9 cellular contexts compared by ENCODE assay signal in genomic region chr9:109780453-109781033, GRCh38. TPM values are rescaled to one million over a fixed set of nuclear protein-coding genes. Genes with fewer than 3 reads are reported as not detected.
DNase-seq lines count a peak whose midpoint lies in the region; TF ChIP-seq lines count a peak whose summit lies in the region.
"Had no signal": no experiment of that assay in that cellular context is flagged by ENCODE, and none has a peak within 500 bp of the region (broad histone marks: within the 10 kb centered on the region; RNA-seq: fewer than 3 reads in every experiment).

No MANE protein-coding gene starts in this region.

- no peaks in the 10 kb centered on the region; the same call in 1 of the 2 replicates for H4K20me1 ChIP-seq in Karpas-422 (ENCODE audit: insufficient read depth, low read depth, low read length)

- in situ Hi-C loops in transverse colon (cut with MboI; ENCODE audit: low pct_ligation_motif_present in 1 of 4, low pct_unique_long_range_greater_than_20kb in 1 of 4, low sequenced_read_pairs in 3 of 4): no loop called here

- no peak overlapping the region for H3K4me2 ChIP-seq in Karpas-422 (ENCODE audit: low read depth, low read length, poor library complexity, severe bottlenecking)

- TF ChIP-seq POLR2A in transverse colon (IDR thresholded peaks at IDR 0.05): no peak

- H3K79me2 ChIP-seq in Karpas-422 (ENCODE audit: low read length): no peaks in the 10 kb centered on the region

- no peak overlapping the region for H2AFZ ChIP-seq in Karpas-422 (ENCODE audit: low read length)

- H3K36me3 ChIP-seq in liver (ENCODE audit: control insufficient read depth in 4 of 4, insufficient read depth in 3 of 4, low read depth in 1 of 4, low read length in 3 of 4): peaks cover 0 to 3% (median 0%) of the 10 kb centered on the region in 4 donors
- no peaks in the 10 kb centered on the region for H3K36me3 ChIP-seq in transverse colon
- H3K36me3 ChIP-seq in Karpas-422 (ENCODE audit: insufficient read depth, low read length): no peaks in the 10 kb centered on the region

- TF ChIP-seq CTCF in choroid plexus epithelial cell (conservative IDR thresholded peaks at IDR 0.05; ENCODE audit: low read depth, low read length) (no peak), liver (IDR thresholded peaks at IDR 0.05; ENCODE audit: low read depth, low read length, missing input control) (no peak), transverse colon (IDR thresholded peaks at IDR 0.05) (no peak)

- H3K9ac ChIP-seq in liver (ENCODE audit: low read depth in 1 of 2, low read length in 2 of 2): peak overlapping the region; percentile 90 to 97
- H3K9ac ChIP-seq in Karpas-422 (ENCODE audit: low read length): no peak overlapping the region

- intact Hi-C loops in transverse colon (cut with DNase I; ENCODE audit: low total_unique reads): no loop called here

- H3K9me3 ChIP-seq in liver (ENCODE audit: control insufficient read depth in 4 of 4, low read length in 3 of 4) (no peaks in the 10 kb centered on the region), transverse colon (no peaks in the 10 kb centered on the region), Karpas-422 (ENCODE audit: low read length) (no peaks in the 10 kb centered on the region)

- TF ChIP-seq EP300 in transverse colon (IDR thresholded peaks at IDR 0.05; ENCODE audit: low read depth): no peak

- peak in 1 of 2 donors; percentile 45 for TF ChIP-seq RAD21 in liver (IDR thresholded peaks at IDR 0.05)

- WGBS in liver: 4% methylated on average over 16 of the region's 16 CpGs
- WGBS in transverse colon (ENCODE audit: low coverage in 1 of 2), 2 donors: 2 to 10% methylated on average over 8 to 16 of the region's 16 CpGs

- H3K27me3 ChIP-seq in liver (ENCODE audit: control insufficient read depth in 4 of 4, insufficient read depth in 4 of 4, low read length in 3 of 4): no peaks in the 10 kb centered on the region
- H3K27me3 ChIP-seq in transverse colon: peaks cover 29% of the 10 kb centered on the region
- H3K27me3 ChIP-seq in Karpas-422 (ENCODE audit: low read length): no peaks in the 10 kb centered on the region

- H3K4me1 ChIP-seq in liver (ENCODE audit: control insufficient read depth in 4 of 4, insufficient read depth in 4 of 4, low read length in 3 of 4): peaks cover 0 to 37% (median 12%) of the 10 kb centered on the region in 4 donors
- peaks cover 0 to 9% (median 6%) of the 10 kb centered on the region in 4 donors for H3K4me1 ChIP-seq in transverse colon
- no peaks in the 10 kb centered on the region for H3K4me1 ChIP-seq in Karpas-422 (ENCODE audit: low read length)

- H3K9me2 ChIP-seq in Karpas-422 (replicated peaks; ENCODE audit: insufficient read depth, low read length): no peaks in the 10 kb centered on the region

- H3K27ac ChIP-seq in liver (ENCODE audit: low read depth in 1 of 2, low read length in 2 of 2): peak overlapping the region; percentile 96 to 99
- H3K27ac ChIP-seq in transverse colon: peak overlapping the region; percentile 36 to 48 (median 44)
- H3K27ac ChIP-seq in Karpas-422 (ENCODE audit: low read length): no peak overlapping the region

- H3K4me3 ChIP-seq in choroid plexus epithelial cell (ENCODE audit: low read depth, low read length) (peak overlapping the region; percentile 75), liver (ENCODE audit: low read depth in 1 of 3, low read length in 3 of 3) (peak overlapping the region; percentile 83 to 92 (median 84)), transverse colon (peak overlapping the region; percentile 37 to 57 (median 52)), Karpas-422 (ENCODE audit: low read length) (no peak overlapping the region)

- DNase-seq in NCI-H1694 treated with DMSO at 0.1 percent for 48 hours (lab: John Stamatoyannopoulos, UW): peak; percentile 19
- DNase-seq in NCI-H1694 (lab: John Stamatoyannopoulos, UW): no peak
- peak; percentile 15 for DNase-seq in choroid plexus epithelial cell (ENCODE audit: low read depth)
- no peak for DNase-seq in transverse colon
- no peak for DNase-seq in OCI-M1 (lab: John Stamatoyannopoulos, UW)
- DNase-seq in putamen (ENCODE audit: low spot score): no peak
- DNase-seq in Karpas-422: no peak
- DNase-seq: GOT3 had no signal

TF ChIP-seq in liver, 16 proteins besides CTCF, POLR2A, EP300 and RAD21:
- TF ChIP-seq HNF4A (conservative IDR thresholded peaks at IDR 0.05): peak in 1 of 2 donors; percentile 19
- peak; percentile 53 for TF ChIP-seq YY1 (IDR thresholded peaks at IDR 0.05)
- TF ChIP-seq REST (IDR thresholded peaks at IDR 0.05): peak; percentile 9
- no peak for TF ChIP-seq RXRA (IDR thresholded peaks at IDR 0.05)
- TF ChIP-seq GABPA (IDR thresholded peaks at IDR 0.05 in 1 of 2, conservative IDR thresholded peaks at IDR 0.05 in 1 of 2): no peak
- TF ChIP-seq EGR1 (IDR thresholded peaks at IDR 0.05; ENCODE audit: low read depth in 2 of 2): no peak
- peak; percentile 43 for TF ChIP-seq TAF1 (conservative IDR thresholded peaks at IDR 0.05)

RNA-seq across cellular contexts. Expression of gene PALM2AKAP2, which starts 0.5 kb away (rescaled TPM):
- total RNA-seq in liver: 10 to 100 TPM in 1 of 2 donors, 1 to 10 TPM in 1; 4.6 to 47.9 TPM
- polyA plus RNA-seq in liver: 1 to 10 TPM; 5.3 to 7.1 TPM
- total RNA-seq in transverse colon: under 1 TPM in 3 of 4 donors, not detected in 1; 0.37 to 0.64 (median 0.55) TPM
- not detected in 2 replicates for total RNA-seq in Karpas-422 (2014; rRNA removed; shearing (Covaris generic); ENCODE audit: low replicate concordance)

Comparison
In these comparisons a context has a peak if more than half of its experiments do, and no peak if none do; other contexts are left out.
1. DNase-seq: peak in NCI-H1694 treated with DMSO at 0.1 percent for 48 hours (single experiment) and choroid plexus epithelial cell (single experiment); none in NCI-H1694 (single experiment), transverse colon (single experiment), OCI-M1 (single experiment), putamen (single experiment) and Karpas-422 (single experiment).